15 cellular contexts compared by ENCODE assay signal in the genomic region with DNA sequence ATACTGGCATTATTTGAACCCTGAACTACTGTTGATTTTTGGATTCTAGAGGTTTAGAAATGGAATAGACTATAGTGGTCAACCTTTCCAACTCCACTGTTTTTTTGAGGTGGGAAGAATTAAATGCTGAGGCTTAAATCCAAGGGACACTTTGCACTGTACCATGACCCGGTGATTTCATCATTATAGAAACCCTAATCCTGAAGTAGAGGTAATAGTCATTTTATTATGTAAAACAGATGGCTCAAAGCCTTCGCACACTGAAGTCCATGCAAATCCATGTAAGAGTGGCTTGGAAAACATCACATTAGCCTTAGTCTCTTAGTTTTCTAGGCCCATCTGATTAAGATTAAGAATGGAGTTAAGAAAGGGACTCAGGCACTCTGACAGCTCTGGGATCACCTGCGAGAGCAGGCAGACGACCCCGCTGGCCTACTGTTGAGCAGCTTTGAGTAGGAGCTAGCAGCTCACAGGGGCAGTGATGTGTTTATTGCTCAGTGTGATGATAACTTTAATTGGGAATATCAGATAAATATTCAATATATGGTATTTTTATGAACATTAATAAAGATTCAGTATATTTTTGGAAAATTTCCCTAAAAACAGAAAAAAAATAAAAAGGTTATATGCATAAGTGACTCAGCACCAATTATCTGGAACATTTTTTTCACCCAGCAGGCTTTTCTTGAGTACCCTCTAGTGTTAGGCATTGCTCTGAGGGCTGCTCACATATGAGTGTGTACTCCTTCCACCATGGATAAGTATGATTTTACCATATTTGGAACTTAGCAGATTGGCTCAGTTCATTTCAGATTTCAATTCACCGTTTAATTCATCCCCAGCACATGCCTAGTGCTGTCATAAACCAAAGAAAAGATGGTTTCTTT. TPM values are rescaled to one million over a fixed set of nuclear protein-coding genes. Genes with fewer than 3 reads are reported as not detected.
DNase-seq lines count a peak whose midpoint lies in the region; ATAC-seq, FAIRE-seq and TF ChIP-seq lines count a peak whose summit lies in the region.
"Had no signal": no experiment of that assay in that cellular context is flagged by ENCODE, and none has a peak within 500 bp of the region (broad histone marks: within the 10 kb centered on the region; RNA-seq: fewer than 3 reads in every experiment).

No MANE protein-coding gene starts in this region.

- H3K27ac Mint-ChIP-seq in activated CD8-positive, alpha-beta memory T cell treated with anti-CD3 and anti-CD28 coated beads, Interleukin-2, amount 10 ng/mL, durations not matched to agents 7 days and 5 days: peak overlapping the region; percentile 12
- H3K27ac Mint-ChIP-seq: memory B cell; stimulated activated naive B cell treated with anti-CD40 and anti-IgM and Interleukin-4, amounts not matched to agents 10 μg/mL and 1 μg/mL and 100 μg/mL, for 72 hours had no signal

- no peaks in the 10 kb centered on the region for H3K9me3 ChIP-seq in pancreas
- H3K9me3 ChIP-seq: BE2C had no signal

- H3K27me3 Mint-ChIP-seq in activated CD8-positive, alpha-beta memory T cell treated with anti-CD3 and anti-CD28 coated beads, Interleukin-2, amount 10 ng/mL, durations not matched to agents 7 days and 5 days: no peaks in the 10 kb centered on the region
- H3K27me3 Mint-ChIP-seq: memory B cell; stimulated activated naive B cell treated with anti-CD40 and anti-IgM and Interleukin-4, amounts not matched to agents 10 μg/mL and 1 μg/mL and 100 μg/mL, for 72 hours had no signal

- no peaks in the 10 kb centered on the region for H3K9me3 Mint-ChIP-seq in activated CD8-positive, alpha-beta memory T cell treated with anti-CD3 and anti-CD28 coated beads, Interleukin-2, amount 10 ng/mL, durations not matched to agents 7 days and 5 days (ENCODE audit: low read depth)
- H3K9me3 Mint-ChIP-seq: memory B cell had no signal

- H3K36me3 ChIP-seq in brain microvascular endothelial cell (replicated peaks) (no peaks in the 10 kb centered on the region), pancreas (no peaks in the 10 kb centered on the region)
- H3K36me3 ChIP-seq: BE2C had no signal

- peaks cover 0 to 6% (median 6%) of the 10 kb centered on the region in 3 donors for H3K4me1 ChIP-seq in pancreas

- DNase-seq in activated CD8-positive, alpha-beta memory T cell treated with anti-CD3 and anti-CD28 coated beads, Interleukin-2, amount 10 ng/mL, durations not matched to agents 7 days and 5 days: no peak
- no peak for DNase-seq in activated CD8-positive, alpha-beta memory T cell treated with anti-CD3 and anti-CD28 coated beads, Interleukin-2, amount 50 U/mL, for 4 hours
- peak; percentile 51 for DNase-seq in NCI-H2171 treated with DMSO at 0.1 percent for 48 hours (lab: John Stamatoyannopoulos, UW)
- no peak for DNase-seq in brain microvascular endothelial cell
- DNase-seq in pancreas: no peak
- no peak for DNase-seq in stimulated activated naive CD8-positive, alpha-beta T cell treated with anti-CD3 and anti-CD28 coated beads, Interleukin-15, Interleukin-2, amounts not matched to agents 100 U/mL and 50 U/mL, for 24 hours
- DNase-seq in stimulated activated CD4-positive, alpha-beta T cell treated with anti-CD3 and anti-CD28 coated beads, Interleukin-12 subunit alpha, Interleukin-12 subunit beta, amount 100 ng/mL, for 4 hours: no peak
- DNase-seq in activated naive CD4-positive, alpha-beta T cell treated with Interleukin-2 at 50 U/mL for 16 hours: no peak
- DNase-seq: BE2C; GF-D8; NCI-H1436; posterior cingulate gyrus; stimulated activated CD4-positive, alpha-beta T cell treated with anti-CD3 and anti-CD28 coated beads, Interleukin-1b, Interleukin-23, amount 100 ng/mL, for 48 hours; stimulated activated naive B cell treated with anti-CD40 and anti-IgM and Interleukin-4, amounts not matched to agents 10 μg/mL and 1 μg/mL and 100 μg/mL, for 72 hours had no signal

- in situ Hi-C loops in brain microvascular endothelial cell (cut with HindIII; ENCODE audit: low pct_ligation_motif_present, low sequenced_read_pairs): no loop called here

- 91 to 95% methylated on average over 6 of the region's 6 CpGs for WGBS in pancreas, 2 donors

- peak; percentile 21 for TF ChIP-seq CTCF in brain microvascular endothelial cell (IDR thresholded peaks at IDR 0.05; ENCODE audit: low read depth, low read length, missing control alignments)
- no peak for TF ChIP-seq CTCF in pancreas (IDR thresholded peaks at IDR 0.05)

- H3K4me1 Mint-ChIP-seq in activated CD8-positive, alpha-beta memory T cell treated with anti-CD3 and anti-CD28 coated beads, Interleukin-2, amount 10 ng/mL, durations not matched to agents 7 days and 5 days: peaks cover 30% of the 10 kb centered on the region

- H3K27ac ChIP-seq in brain microvascular endothelial cell (no peak overlapping the region), pancreas (no peak overlapping the region)

- intact Hi-C loops in pancreas (cut with DNase I): no loop called here

- no peak for ATAC-seq in activated CD8-positive, alpha-beta memory T cell treated with anti-CD3 and anti-CD28 coated beads, Interleukin-2, amount 10 ng/mL, durations not matched to agents 7 days and 5 days
- ATAC-seq in pancreas: peak; percentile 15 to 56 (median 45)
- ATAC-seq in stimulated activated naive CD8-positive, alpha-beta T cell treated with anti-CD3 and anti-CD28 coated beads, Interleukin-15, Interleukin-2, amounts not matched to agents 100 U/mL and 50 U/mL, for 24 hours: no peak
- ATAC-seq: stimulated activated naive B cell treated with anti-CD40 and anti-IgM and Interleukin-4, amounts not matched to agents 10 μg/mL and 1 μg/mL and 100 μg/mL, for 72 hours had no signal

- no peak overlapping the region for H3K4me3 ChIP-seq in brain microvascular endothelial cell (ENCODE audit: low read depth, low read length)
- H3K4me3 ChIP-seq in pancreas: no peak overlapping the region

- no peak for FAIRE-seq in pancreas (lab: Jason Lieb, UNC)

- CTCF ChIA-PET in activated CD8-positive, alpha-beta memory T cell treated with anti-CD3 and anti-CD28 coated beads, Interleukin-2, amount 10 ng/mL, durations not matched to agents 7 days and 5 days (lab: Charles Lee): interaction anchor here (0.8 kb wide), 1 partner anchor 12 kb away, joined by 3 read pairs; no protein-coding TSS in a partner anchor

- H3K36me3 Mint-ChIP-seq in activated CD8-positive, alpha-beta memory T cell treated with anti-CD3 and anti-CD28 coated beads, Interleukin-2, amount 10 ng/mL, durations not matched to agents 7 days and 5 days: peaks cover 5% of the 10 kb centered on the region

- H3K4me3 Mint-ChIP-seq in activated CD8-positive, alpha-beta memory T cell treated with anti-CD3 and anti-CD28 coated beads, Interleukin-2, amount 10 ng/mL, durations not matched to agents 7 days and 5 days: no peak overlapping the region
- H3K4me3 Mint-ChIP-seq: memory B cell; stimulated activated naive B cell treated with anti-CD40 and anti-IgM and Interleukin-4, amounts not matched to agents 10 μg/mL and 1 μg/mL and 100 μg/mL, for 72 hours had no signal

- no peaks in the 10 kb centered on the region for H3K27me3 ChIP-seq in brain microvascular endothelial cell (replicated peaks)
- no peaks in the 10 kb centered on the region for H3K27me3 ChIP-seq in pancreas
- H3K27me3 ChIP-seq: BE2C had no signal

RNA-seq across cellular contexts. Expression of a gene that starts 13.4 kb away (rescaled TPM):
- total RNA-seq in activated CD8-positive, alpha-beta memory T cell treated with anti-CD3 and anti-CD28 coated beads, Interleukin-2, amount 10 ng/mL, durations not matched to agents 7 days and 5 days: 1 to 10 TPM; 6.0 to 6.1 TPM
- 1 to 10 TPM; 2.5 to 6.4 (median 3.2) TPM for total RNA-seq in pancreas
- 1 to 10 TPM; 2.7 TPM for polyA plus RNA-seq in pancreas

RNA-seq across cellular contexts. Expression of a gene that starts 14.5 kb away (rescaled TPM):
- 1 to 10 TPM; 6.6 to 7.5 TPM for total RNA-seq in activated CD8-positive, alpha-beta memory T cell treated with anti-CD3 and anti-CD28 coated beads, Interleukin-2, amount 10 ng/mL, durations not matched to agents 7 days and 5 days
- 10 to 100 TPM in 1 of 6 donors, 1 to 10 TPM in 5; 5.3 to 12.1 (median 7.3) TPM for total RNA-seq in pancreas
- 10 to 100 TPM in 1 of 2 donors, 1 to 10 TPM in 1; 7.5 to 15.3 TPM for polyA plus RNA-seq in pancreas

Comparison
In these comparisons a context has a peak if more than half of its experiments do, and no peak if none do; other contexts are left out.
1. ATAC-seq: peak in pancreas (4 of 4); none in activated CD8-positive, alpha-beta memory T cell treated with anti-CD3 and anti-CD28 coated beads, Interleukin-2, amount 10 ng/mL, durations not matched to agents 7 days and 5 days (single experiment) and stimulated activated naive CD8-positive, alpha-beta T cell treated with anti-CD3 and anti-CD28 coated beads, Interleukin-15, Interleukin-2, amounts not matched to agents 100 U/mL and 50 U/mL, for 24 hours (single experiment).